Comparison of ENCODE assay signal across 11 cellular contexts in genomic region chr5:150180241-150181027, GRCh38. TPM values are rescaled to one million over a fixed set of nuclear protein-coding genes. Genes with fewer than 3 reads are reported as not detected.
DNase-seq lines count a peak whose midpoint lies in the region; TF ChIP-seq lines count a peak whose summit lies in the region.
"Had no signal": no experiment of that assay in that cellular context is flagged by ENCODE, and none has a peak within 500 bp of the region (broad histone marks: within the 10 kb centered on the region; RNA-seq: fewer than 3 reads in every experiment).

No MANE protein-coding gene starts in this region.

- no peaks in the 10 kb centered on the region for H3K27me3 ChIP-seq in right atrium auricular region

- H3K4me3 ChIP-seq in right atrium auricular region, result no peak overlapping the region

- DNase-seq in C1 segment of cervical spinal cord (lab: John Stamatoyannopoulos, UW) (peak in 12 of 14 donors; percentile 26 to 89 (median 77)), right atrium auricular region (ENCODE audit: low spot score) (peak; percentile 88), putamen (ENCODE audit: low spot score) (peak; percentile 77), glomerular visceral epithelial cell (ENCODE audit: extremely low spot score) (no peak), type B pancreatic cell (ENCODE audit: extremely low spot score, unreplicated experiment) (no peak), glutamatergic neuron (no peak), NCI-H345 (lab: John Stamatoyannopoulos, UW) (no peak)

- H3K27ac ChIP-seq in angular gyrus (ENCODE audit: low read depth, low read length) (peak overlapping the region; percentile 76), right atrium auricular region (peak overlapping the region; percentile 80 to 91)
- H3K27ac ChIP-seq: KMS-11, RWPE1 had no signal

- H3K4me1 ChIP-seq in right atrium auricular region, result peaks cover 0 to 38% of the 10 kb centered on the region in 2 donors

- H3K4me3 Mint-ChIP-seq in type B pancreatic cell (no peak overlapping the region), glutamatergic neuron (ENCODE audit: unreplicated experiment) (no peak overlapping the region)
- H3K4me3 Mint-ChIP-seq: neural crest cell had no signal

- no peak for TF ChIP-seq CTCF in right atrium auricular region (IDR thresholded peaks at IDR 0.05)
- TF ChIP-seq CTCF in type B pancreatic cell (conservative IDR thresholded peaks at IDR 0.05), result no peak
- TF ChIP-seq CTCF in glutamatergic neuron (IDR thresholded peaks at IDR 0.05; ENCODE audit: partially characterized antibody, unreplicated experiment), result no peak

- H3K4me1 Mint-ChIP-seq in type B pancreatic cell (ENCODE audit: unreplicated experiment), result peaks cover 16% of the 10 kb centered on the region
- peaks cover 2% of the 10 kb centered on the region for H3K4me1 Mint-ChIP-seq in glutamatergic neuron (ENCODE audit: low read depth, unreplicated experiment)

- no peaks in the 10 kb centered on the region for H3K9me3 ChIP-seq in right atrium auricular region

- H3K27me3 Mint-ChIP-seq in type B pancreatic cell, result peaks cover 9% of the 10 kb centered on the region
- H3K27me3 Mint-ChIP-seq in glutamatergic neuron (ENCODE audit: unreplicated experiment), result peaks cover 2% of the 10 kb centered on the region

- H3K36me3 Mint-ChIP-seq in type B pancreatic cell, result no peaks in the 10 kb centered on the region
- no peaks in the 10 kb centered on the region for H3K36me3 Mint-ChIP-seq in glutamatergic neuron (ENCODE audit: unreplicated experiment)

- no peaks in the 10 kb centered on the region for H3K9me3 Mint-ChIP-seq in type B pancreatic cell
- H3K9me3 Mint-ChIP-seq in glutamatergic neuron (ENCODE audit: unreplicated experiment), result peaks cover 9% of the 10 kb centered on the region
- H3K9me3 Mint-ChIP-seq: neural crest cell had no signal

- no peaks in the 10 kb centered on the region for H3K36me3 ChIP-seq in right atrium auricular region

- H3K27ac Mint-ChIP-seq in type B pancreatic cell, result no peak overlapping the region
- no peak overlapping the region for H3K27ac Mint-ChIP-seq in glutamatergic neuron (ENCODE audit: unreplicated experiment)

RNA-seq across cellular contexts. Expression of gene SLC6A7, which starts 9.4 kb away (rescaled TPM):
- total RNA-seq in right atrium auricular region (not detected), type B pancreatic cell (ENCODE audit: low replicate concordance) (0.10 and 0.38 TPM in 2 replicates), glutamatergic neuron (ENCODE audit: unreplicated experiment) (not detected)
- total RNA-seq: neural crest cell had no signal

RNA-seq across cellular contexts. Expression of gene CDX1, which starts 13.9 kb away (rescaled TPM):
- total RNA-seq in right atrium auricular region (not detected), type B pancreatic cell (ENCODE audit: low replicate concordance) (5.0 and 13.4 TPM in 2 replicates), glutamatergic neuron (ENCODE audit: unreplicated experiment) (not detected)
- total RNA-seq: neural crest cell had no signal

RNA-seq across cellular contexts. Expression of gene PDGFRB, which starts 24.8 kb away (rescaled TPM):
- total RNA-seq in right atrium auricular region, result 10 to 100 TPM; 68.3 to 68.7 TPM
- total RNA-seq in type B pancreatic cell (ENCODE audit: low replicate concordance), result 3.3 and 74.8 TPM in 2 replicates
- total RNA-seq in glutamatergic neuron (ENCODE audit: unreplicated experiment), result 2.9 TPM

Comparison
In these comparisons a context has a peak if more than half of its experiments do, and no peak if none do; other contexts are left out.
1. DNase-seq: peak in C1 segment of cervical spinal cord (12 of 14), right atrium auricular region (single experiment) and putamen (single experiment); none in glomerular visceral epithelial cell (single experiment), type B pancreatic cell (single experiment), glutamatergic neuron (single experiment) and NCI-H345 (single experiment).